ENCODE assay signal across 9 cellular contexts in the genomic region with DNA sequence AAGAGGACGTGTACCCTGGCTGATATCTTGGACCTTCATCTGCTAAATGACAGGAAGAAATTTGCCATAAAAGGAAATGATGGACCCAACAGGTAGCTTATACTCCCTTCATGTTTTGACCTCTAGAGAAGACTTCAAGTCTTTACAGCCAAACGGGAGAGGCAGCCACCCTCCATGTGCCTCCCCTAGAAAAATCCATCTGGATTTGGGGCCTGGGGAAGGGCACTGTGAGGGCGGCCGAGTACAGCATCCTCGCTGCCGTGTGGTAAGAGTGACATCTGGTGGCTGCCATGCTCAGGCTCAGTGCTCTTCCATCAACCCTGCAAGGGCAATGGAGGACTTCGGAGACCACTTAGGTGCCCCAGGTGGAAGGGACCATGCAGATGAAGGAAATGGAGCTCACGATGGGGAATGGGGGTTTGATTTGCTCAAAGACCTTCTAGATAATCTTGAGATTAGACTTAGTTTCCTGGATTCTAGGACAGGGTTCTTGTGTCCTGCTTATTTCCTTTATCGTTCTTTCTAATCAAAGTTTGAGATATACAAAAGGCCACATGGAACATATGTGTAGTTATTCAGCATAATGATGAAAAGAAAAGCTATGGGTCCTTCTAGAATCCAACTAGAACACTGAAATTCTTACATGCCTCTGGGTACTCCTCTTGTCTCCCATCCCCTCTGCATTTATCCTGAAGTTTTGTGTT. TPM values are rescaled to one million over a fixed set of nuclear protein-coding genes. Genes with fewer than 3 reads are reported as not detected.
DNase-seq lines count a peak whose midpoint lies in the region; ATAC-seq, FAIRE-seq and TF ChIP-seq lines count a peak whose summit lies in the region.
"Had no signal": no experiment of that assay in that cellular context is flagged by ENCODE, and none has a peak within 500 bp of the region (broad histone marks: within the 10 kb centered on the region; RNA-seq: fewer than 3 reads in every experiment).

No MANE protein-coding gene starts in this region.

- H2AFZ ChIP-seq in GM23338: peak overlapping the region; percentile 82; the same call in 1 of the 2 replicates

- intact Hi-C loops in pancreas (cut with DNase I): loop anchor here in 1 of 3 donors (10.0 kb wide), 1 partner anchor 108 kb away; no protein-coding TSS in a partner anchor

- H3K27ac ChIP-seq in GM23338 (ENCODE audit: low read depth): no peak overlapping the region
- H3K27ac ChIP-seq in pancreas: no peak overlapping the region

- H3K4me3 ChIP-seq in GM23338: no peak overlapping the region
- H3K4me3 ChIP-seq in pancreas: no peak overlapping the region

- DNase-seq in CD1c-positive myeloid dendritic cell (ENCODE audit: extremely low spot score): peak; percentile 53
- peak; percentile 83 for DNase-seq in GM23338 (ENCODE audit: low spot score)
- peak; percentile 56 for DNase-seq in NCI-H69 (lab: John Stamatoyannopoulos, UW)
- peak; percentile 49 for DNase-seq in activated T-cell treated with anti-CD3 and anti-CD28 coated beads, Interleukin-2, amount 50 U/mL, for 24 hours
- peak; percentile 10 for DNase-seq in germinal center (ENCODE audit: low spot score)
- peak; percentile 6 to 61 (median 28) for DNase-seq in pancreas

- peak; percentile 80 to 99 for TF ChIP-seq CTCF in GM23338 (conservative IDR thresholded peaks at IDR 0.05; ENCODE audit: low read depth in 2 of 2)
- peak in 3 of 4 donors; percentile 58 to 69 (median 59) for TF ChIP-seq CTCF in pancreas (IDR thresholded peaks at IDR 0.05)

- H3K4me1 ChIP-seq in GM23338 (ENCODE audit: insufficient read depth) (no peaks in the 10 kb centered on the region), pancreas (no peaks in the 10 kb centered on the region)

- H3K4me3 Mint-ChIP-seq in GM23338: no peak overlapping the region
- H3K4me3 Mint-ChIP-seq in activated T-cell treated with anti-CD3 and anti-CD28 coated beads, Interleukin-2, amount 50 U/mL, for 24 hours: no peak overlapping the region

- no peak for FAIRE-seq in pancreas (lab: Jason Lieb, UNC)
- FAIRE-seq: islet of Langerhans had no signal

- no peaks in the 10 kb centered on the region for H3K27me3 Mint-ChIP-seq in GM23338 (ENCODE audit: insufficient read depth, low read depth, poor library complexity)
- peaks cover 44% of the 10 kb centered on the region for H3K27me3 Mint-ChIP-seq in activated T-cell treated with anti-CD3 and anti-CD28 coated beads, Interleukin-2, amount 50 U/mL, for 24 hours

- H3K79me2 ChIP-seq in GM23338 (replicated peaks; ENCODE audit: insufficient read depth): no peaks in the 10 kb centered on the region

- no peaks in the 10 kb centered on the region for H3K9me3 Mint-ChIP-seq in GM23338
- no peaks in the 10 kb centered on the region for H3K9me3 Mint-ChIP-seq in activated T-cell treated with anti-CD3 and anti-CD28 coated beads, Interleukin-2, amount 50 U/mL, for 24 hours

- H3K36me3 Mint-ChIP-seq in GM23338 (ENCODE audit: low read depth): no peaks in the 10 kb centered on the region
- no peaks in the 10 kb centered on the region for H3K36me3 Mint-ChIP-seq in activated T-cell treated with anti-CD3 and anti-CD28 coated beads, Interleukin-2, amount 50 U/mL, for 24 hours (ENCODE audit: low read depth)

- H3K36me3 ChIP-seq in GM23338 (ENCODE audit: insufficient read depth): no peaks in the 10 kb centered on the region
- no peaks in the 10 kb centered on the region for H3K36me3 ChIP-seq in pancreas

- WGBS in pancreas, 2 donors: 10 to 13% methylated on average over 9 of the region's 9 CpGs

- H3K4me1 Mint-ChIP-seq in GM23338: peaks cover 4% of the 10 kb centered on the region; the same call in 1 of the 3 replicates
- peaks cover 11% of the 10 kb centered on the region for H3K4me1 Mint-ChIP-seq in activated T-cell treated with anti-CD3 and anti-CD28 coated beads, Interleukin-2, amount 50 U/mL, for 24 hours (ENCODE audit: low read depth)

- no peaks in the 10 kb centered on the region for H3K9me3 ChIP-seq in pancreas

- no peaks in the 10 kb centered on the region for H4K20me1 ChIP-seq in GM23338 (replicated peaks; ENCODE audit: insufficient read depth)

- no peaks in the 10 kb centered on the region for H3K9me2 ChIP-seq in GM23338 (ENCODE audit: insufficient read depth)

- H3F3A ChIP-seq in GM23338 (replicated peaks; ENCODE audit: low read depth): no peaks in the 10 kb centered on the region

- ATAC-seq in GM23338 (peak; percentile 100), pancreas (peak in 3 of 4 donors; percentile 90 to 91 (median 90)), GM18858 (IDR thresholded peaks at IDR 0.05; ENCODE audit: unreplicated experiment) (no peak), GM19328 (IDR thresholded peaks at IDR 0.05; ENCODE audit: unreplicated experiment) (no peak)

- H3K27me3 ChIP-seq in GM23338 (ENCODE audit: insufficient read depth): no peaks in the 10 kb centered on the region
- no peaks in the 10 kb centered on the region for H3K27me3 ChIP-seq in pancreas

- H3K4me2 ChIP-seq in GM23338: no peak overlapping the region

- no peak overlapping the region for H3K27ac Mint-ChIP-seq in GM23338
- no peak overlapping the region for H3K27ac Mint-ChIP-seq in activated T-cell treated with anti-CD3 and anti-CD28 coated beads, Interleukin-2, amount 50 U/mL, for 24 hours

TF ChIP-seq in GM23338, 12 proteins besides CTCF, POLR2A, EP300 and RAD21:
- TF ChIP-seq EZH2 (IDR thresholded peaks at IDR 0.05; ENCODE audit: low read depth, unreplicated experiment): no peak
- TF ChIP-seq, protein P1, sequence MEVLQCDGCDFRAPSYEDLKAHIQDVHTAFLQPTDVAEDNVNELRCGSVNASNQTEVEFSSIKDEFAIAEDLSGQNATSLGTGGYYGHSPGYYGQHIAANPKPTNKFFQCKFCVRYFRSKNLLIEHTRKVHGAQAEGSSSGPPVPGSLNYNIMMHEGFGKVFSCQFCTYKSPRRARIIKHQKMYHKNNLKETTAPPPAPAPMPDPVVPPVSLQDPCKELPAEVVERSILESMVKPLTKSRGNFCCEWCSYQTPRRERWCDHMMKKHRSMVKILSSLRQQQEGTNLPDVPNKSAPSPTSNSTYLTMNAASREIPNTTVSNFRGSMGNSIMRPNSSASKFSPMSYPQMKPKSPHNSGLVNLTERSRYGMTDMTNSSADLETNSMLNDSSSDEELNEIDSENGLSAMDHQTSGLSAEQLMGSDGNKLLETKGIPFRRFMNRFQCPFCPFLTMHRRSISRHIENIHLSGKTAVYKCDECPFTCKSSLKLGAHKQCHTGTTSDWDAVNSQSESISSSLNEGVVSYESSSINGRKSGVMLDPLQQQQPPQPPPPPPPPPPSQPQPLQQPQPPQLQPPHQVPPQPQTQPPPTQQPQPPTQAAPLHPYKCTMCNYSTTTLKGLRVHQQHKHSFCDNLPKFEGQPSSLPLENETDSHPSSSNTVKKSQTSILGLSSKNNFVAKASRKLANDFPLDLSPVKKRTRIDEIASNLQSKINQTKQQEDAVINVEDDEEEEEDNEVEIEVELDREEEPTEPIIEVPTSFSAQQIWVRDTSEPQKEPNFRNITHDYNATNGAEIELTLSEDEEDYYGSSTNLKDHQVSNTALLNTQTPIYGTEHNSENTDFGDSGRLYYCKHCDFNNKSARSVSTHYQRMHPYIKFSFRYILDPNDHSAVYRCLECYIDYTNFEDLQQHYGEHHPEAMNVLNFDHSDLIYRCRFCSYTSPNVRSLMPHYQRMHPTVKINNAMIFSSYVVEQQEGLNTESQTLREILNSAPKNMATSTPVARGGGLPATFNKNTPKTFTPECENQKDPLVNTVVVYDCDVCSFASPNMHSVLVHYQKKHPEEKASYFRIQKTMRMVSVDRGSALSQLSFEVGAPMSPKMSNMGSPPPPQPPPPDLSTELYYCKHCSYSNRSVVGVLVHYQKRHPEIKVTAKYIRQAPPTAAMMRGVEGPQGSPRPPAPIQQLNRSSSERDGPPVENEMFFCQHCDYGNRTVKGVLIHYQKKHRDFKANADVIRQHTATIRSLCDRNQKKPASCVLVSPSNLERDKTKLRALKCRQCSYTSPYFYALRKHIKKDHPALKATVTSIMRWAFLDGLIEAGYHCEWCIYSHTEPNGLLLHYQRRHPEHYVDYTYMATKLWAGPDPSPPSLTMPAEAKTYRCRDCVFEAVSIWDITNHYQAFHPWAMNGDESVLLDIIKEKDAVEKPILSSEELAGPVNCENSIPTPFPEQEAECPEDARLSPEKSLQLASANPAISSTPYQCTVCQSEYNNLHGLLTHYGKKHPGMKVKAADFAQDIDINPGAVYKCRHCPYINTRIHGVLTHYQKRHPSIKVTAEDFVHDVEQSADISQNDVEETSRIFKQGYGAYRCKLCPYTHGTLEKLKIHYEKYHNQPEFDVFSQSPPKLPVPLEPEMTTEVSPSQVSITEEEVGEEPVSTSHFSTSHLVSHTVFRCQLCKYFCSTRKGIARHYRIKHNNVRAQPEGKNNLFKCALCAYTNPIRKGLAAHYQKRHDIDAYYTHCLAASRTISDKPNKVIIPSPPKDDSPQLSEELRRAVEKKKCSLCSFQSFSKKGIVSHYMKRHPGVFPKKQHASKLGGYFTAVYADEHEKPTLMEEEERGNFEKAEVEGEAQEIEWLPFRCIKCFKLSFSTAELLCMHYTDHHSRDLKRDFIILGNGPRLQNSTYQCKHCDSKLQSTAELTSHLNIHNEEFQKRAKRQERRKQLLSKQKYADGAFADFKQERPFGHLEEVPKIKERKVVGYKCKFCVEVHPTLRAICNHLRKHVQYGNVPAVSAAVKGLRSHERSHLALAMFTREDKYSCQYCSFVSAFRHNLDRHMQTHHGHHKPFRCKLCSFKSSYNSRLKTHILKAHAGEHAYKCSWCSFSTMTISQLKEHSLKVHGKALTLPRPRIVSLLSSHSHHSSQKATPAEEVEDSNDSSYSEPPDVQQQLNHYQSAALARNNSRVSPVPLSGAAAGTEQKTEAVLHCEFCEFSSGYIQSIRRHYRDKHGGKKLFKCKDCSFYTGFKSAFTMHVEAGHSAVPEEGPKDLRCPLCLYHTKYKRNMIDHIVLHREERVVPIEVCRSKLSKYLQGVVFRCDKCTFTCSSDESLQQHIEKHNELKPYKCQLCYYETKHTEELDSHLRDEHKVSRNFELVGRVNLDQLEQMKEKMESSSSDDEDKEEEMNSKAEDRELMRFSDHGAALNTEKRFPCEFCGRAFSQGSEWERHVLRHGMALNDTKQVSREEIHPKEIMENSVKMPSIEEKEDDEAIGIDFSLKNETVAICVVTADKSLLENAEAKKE (CRISPR knock-in tag; IDR thresholded peaks at IDR 0.05): 0 out of 2 replicates have a peak, but pooled peaks have one; percentile 48

RNA-seq across cellular contexts. Expression of a gene that starts 44.4 kb away (rescaled TPM):
- not detected in 2 replicates for total RNA-seq in GM23338 (2014; rRNA removed; shearing (Covaris generic))
- polyA plus RNA-seq in GM23338 (2016; fragmentation: Nextera tagmentation; extraction: Ambion mirVana): not detected in 2 replicates
- 1 to 10 TPM in 2 of 6 donors, under 1 TPM in 4; 0.05 to 2.5 (median 0.63) TPM for total RNA-seq in pancreas
- under 1 TPM; 0.15 to 0.31 TPM for polyA plus RNA-seq in pancreas

Comparison
In these comparisons a context has a peak if more than half of its experiments do, and no peak if none do; other contexts are left out.
1. DNase-seq: peak in every context shown above with its lines; median percentile 83 in GM23338; 56 in NCI-H69; 53 in CD1c-positive myeloid dendritic cell; 49 in activated T-cell treated with anti-CD3 and anti-CD28 coated beads, Interleukin-2, amount 50 U/mL, for 24 hours; 28 in pancreas; 10 in germinal center.
2. ATAC-seq: peak in GM23338 (single experiment) and pancreas (3 of 4); none in GM18858 (single experiment) and GM19328 (single experiment).